27 cellular contexts compared by ENCODE assay signal in the genomic region with DNA sequence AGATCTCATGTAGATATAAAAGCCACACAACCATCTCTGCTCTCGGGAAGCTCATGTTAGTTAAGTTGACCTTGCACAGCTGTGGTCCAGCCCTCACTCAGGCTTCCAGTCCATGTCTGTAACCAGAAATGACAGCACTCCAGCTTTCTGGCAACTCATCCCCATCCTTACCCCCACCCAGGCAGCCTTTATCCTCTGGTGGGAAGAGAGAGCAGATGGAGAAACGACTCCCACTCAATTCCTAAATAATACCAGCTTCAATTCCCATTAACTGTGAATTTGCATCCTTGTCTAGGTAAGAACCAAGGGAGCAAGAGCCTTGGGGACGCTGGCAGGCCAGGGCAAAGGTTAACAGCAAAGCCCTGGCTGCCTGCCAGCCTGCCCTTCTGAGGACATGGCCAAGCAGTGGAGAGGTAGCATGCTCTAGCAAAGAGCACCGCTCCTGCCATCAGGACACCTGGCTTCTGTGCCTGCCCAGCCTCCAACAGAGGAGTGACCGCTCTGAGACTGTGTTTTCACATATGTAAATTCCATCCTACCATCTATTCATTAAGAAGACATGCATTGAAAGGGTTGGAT.
DNase-seq lines count a peak whose midpoint lies in the region; ATAC-seq, FAIRE-seq and TF ChIP-seq lines count a peak whose summit lies in the region.
"Had no signal": no experiment of that assay in that cellular context is flagged by ENCODE, and none has a peak within 500 bp of the region (broad histone marks: within the 10 kb centered on the region; RNA-seq: fewer than 3 reads in every experiment).

No MANE protein-coding gene starts in this region.

- H3K36me3 ChIP-seq in WERI-Rb-1, result no peaks in the 10 kb centered on the region
- H3K36me3 ChIP-seq in prostate gland, result no peaks in the 10 kb centered on the region
- H3K36me3 ChIP-seq: MG63, spleen, thyroid gland had no signal

- DNase-seq in NCI-H82 (lab: John Stamatoyannopoulos, UW) (peak; percentile 34), NCI-H82 treated with DMSO at 0.1 percent for 48 hours (lab: John Stamatoyannopoulos, UW; ENCODE audit: unreplicated experiment) (no peak), WERI-Rb-1 (peak; percentile 74), left colon (peak in 1 of 2 donors; percentile 36), urothelium cell line (ENCODE audit: low spot score) (no peak), prostate gland (ENCODE audit: low spot score) (no peak)
- DNase-seq: activated B cell treated with CpG ODN at 0.5 μM for 24 hours; activated naive CD4-positive, alpha-beta T cell treated with anti-CD3 and anti-CD28 coated beads, Interleukin-2, amount 50 U/mL, for 16 hours; CD4-positive, alpha-beta T cell; KBM-7; mesendoderm; MG63; NCI-H1417 treated with DMSO at 0.1 percent for 48 hours; NCI-H2171 treated with DMSO at 0.1 percent for 48 hours; NCI-H748 treated with DMSO at 0.1 percent for 48 hours; PC-3; SHP77 treated with DMSO at 0.1 percent for 48 hours; spleen; stimulated activated CD4-positive, alpha-beta T cell treated with anti-CD3 and anti-CD28 coated beads, Interleukin-4, amount 100 ng/mL, for 4 hours; stimulated activated naive CD4-positive, alpha-beta T cell; T-helper 9 cell; thyroid gland had no signal

- H3K27ac ChIP-seq in WERI-Rb-1 (peak overlapping the region; percentile 76), prostate gland (no peak overlapping the region)
- H3K27ac ChIP-seq: 22Rv1, spleen, thyroid gland had no signal

- H3K4me1 ChIP-seq in prostate gland (replicated peaks), result no peaks in the 10 kb centered on the region
- H3K4me1 ChIP-seq: spleen, thyroid gland had no signal

- intact Hi-C loops in left colon (cut with DNase I, micrococcal nuclease), result no loop called here
- intact Hi-C loops in prostate gland (cut with DNase I), result no loop called here

- TF ChIP-seq CTCF in WERI-Rb-1 (IDR thresholded peaks at IDR 0.05; ENCODE audit: low read depth, low read length) (no peak), prostate gland (IDR thresholded peaks at IDR 0.05) (no peak)

- H3K27me3 ChIP-seq in WERI-Rb-1 (ENCODE audit: insufficient read depth, low read depth, severe bottlenecking) (no peaks in the 10 kb centered on the region), prostate gland (replicated peaks; ENCODE audit: insufficient read depth) (no peaks in the 10 kb centered on the region)
- H3K27me3 ChIP-seq: thyroid gland had no signal

- whole genome bisulfite sequencing in prostate gland, result 69% methylated on average over 5 of the region's 5 CpGs

- TF ChIP-seq POLR2A in prostate gland (IDR thresholded peaks at IDR 0.05), result no peak

- H3K4me3 ChIP-seq in WERI-Rb-1 (ENCODE audit: low read depth, low read length) (peak overlapping the region; percentile 38), prostate gland (no peak overlapping the region)
- H3K4me3 ChIP-seq: MG63, spleen, thyroid gland had no signal

- no peaks in the 10 kb centered on the region for H3K9me3 ChIP-seq in WERI-Rb-1 (ENCODE audit: severe bottlenecking)
- H3K9me3 ChIP-seq in prostate gland, result no peaks in the 10 kb centered on the region
- H3K9me3 ChIP-seq: MG63, spleen, thyroid gland had no signal

- ATAC-seq in left colon (peak; percentile 61), HG02938 (IDR thresholded peaks at IDR 0.05; ENCODE audit: unreplicated experiment) (no peak), esophagus mucosa (no peak)
- ATAC-seq: PC-3 had no signal

- peak; percentile 40 for FAIRE-seq in urothelium cell line (lab: Jason Lieb, UNC)
- FAIRE-seq: bronchial epithelial cell, endothelial cell of umbilical vein had no signal

Comparison
In these comparisons a context has a peak if more than half of its experiments do, and no peak if none do; other contexts are left out.
1. DNase-seq: peak in NCI-H82 (single experiment) and WERI-Rb-1 (single experiment); none in NCI-H82 treated with DMSO at 0.1 percent for 48 hours (single experiment), urothelium cell line (single experiment) and prostate gland (single experiment).